8 cellular contexts compared by ENCODE assay signal in genomic region chr1:164588388-164589341, GRCh38. TPM values are rescaled to one million over a fixed set of nuclear protein-coding genes. Genes with fewer than 3 reads are reported as not detected.
DNase-seq lines count a peak whose midpoint lies in the region; ATAC-seq and TF ChIP-seq lines count a peak whose summit lies in the region.

No MANE protein-coding gene starts in this region.

- H3K4me1 Mint-ChIP-seq in WTC11: peaks cover 99% of the 10 kb centered on the region

- peak; percentile 66 for DNase-seq in WTC11 (ENCODE audit: low spot score)
- peak; percentile 85 to 95 (median 92) for DNase-seq in right cardiac atrium
- DNase-seq in sciatic nerve (ENCODE audit: low spot score): peak; percentile 86
- no peak for DNase-seq in SIG-M5 treated with dmso at 0.1 percent for 504 hours (lab: John Stamatoyannopoulos, UW; ENCODE audit: unreplicated experiment)
- DNase-seq in GOT3 (lab: John Stamatoyannopoulos, UW): no peak
- DNase-seq in Kasumi-1 (lab: John Stamatoyannopoulos, UW): no peak
- DNase-seq in NCI-H187 (lab: John Stamatoyannopoulos, UW): no peak

- H3K4me3 Mint-ChIP-seq in WTC11: peak overlapping the region; percentile 64

- peaks cover 3% of the 10 kb centered on the region; the same call in 1 of the 2 replicates for H3K36me3 Mint-ChIP-seq in WTC11

- intact Hi-C loops in right cardiac atrium (cut with DNase I): no loop called here
- intact Hi-C loops in sciatic nerve (cut with DNase I): no loop called here

- peak overlapping the region; percentile 99 for H3K27ac Mint-ChIP-seq in WTC11

- POLR2A ChIA-PET in WTC11 (lab: Charles Lee): interaction anchor here (0.5 to 1.7 kb wide), 3 partner anchors 13 to 104 kb away, joined by 4 to 7 read pairs (median 6); partner anchors contain the start of gene PBX1

- H3K9me3 ChIP-seq in ES-I3 (ENCODE audit: control insufficient read depth, insufficient read depth, low read length) (no peaks in the 10 kb centered on the region), right cardiac atrium (ENCODE audit: control insufficient read depth, low read length) (no peaks in the 10 kb centered on the region)

- no peaks in the 10 kb centered on the region for H3K9me3 Mint-ChIP-seq in WTC11

- H3K27me3 Mint-ChIP-seq in WTC11 (ENCODE audit: low read depth): no peaks in the 10 kb centered on the region

- CTCF ChIA-PET in WTC11 (lab: Charles Lee): interaction anchor here (0.6 to 1.8 kb wide), 4 partner anchors 10 to 148 kb away, joined by 3 to 12 read pairs (median 3); partner anchors contain the start of gene PBX1

- ATAC-seq in WTC11 (peak; percentile 51), right cardiac atrium (peak; percentile 76 to 87), sciatic nerve (peak; percentile 84)

- peaks cover 70% of the 10 kb centered on the region for H3K4me1 ChIP-seq in ES-I3 (ENCODE audit: insufficient read depth, low read length)
- H3K4me1 ChIP-seq in right cardiac atrium (ENCODE audit: control insufficient read depth, insufficient read depth, low read length): peaks cover 19% of the 10 kb centered on the region

- TF ChIP-seq CTCF in WTC11 (IDR thresholded peaks at IDR 0.05): no peak

- H3K27me3 ChIP-seq in right cardiac atrium (ENCODE audit: control insufficient read depth, insufficient read depth): no peaks in the 10 kb centered on the region

- H3K9ac ChIP-seq in ES-I3 (ENCODE audit: low read depth, low read length): peak overlapping the region; percentile 32; the same call in 1 of the 2 replicates

- no peaks in the 10 kb centered on the region for H3K36me3 ChIP-seq in ES-I3 (ENCODE audit: insufficient read depth, low read length)

- H3K27ac ChIP-seq in right cardiac atrium (ENCODE audit: low read length): peak overlapping the region; percentile 12

- H3K4me3 ChIP-seq in right cardiac atrium (ENCODE audit: low read length): peak overlapping the region; percentile 26

- WGBS in right cardiac atrium: 9% methylated on average over 19 of the region's 19 CpGs

TF ChIP-seq in WTC11, 78 proteins besides CTCF, POLR2A, EP300 and RAD21:
- TF ChIP-seq E2F5 (CRISPR knock-in tag; IDR thresholded peaks at IDR 0.05): no peak
- TF ChIP-seq FOXP1 (CRISPR knock-in tag; IDR thresholded peaks at IDR 0.05; ENCODE audit: borderline replicate concordance): no peak
- no peak for TF ChIP-seq SMAD3 (CRISPR knock-in tag; IDR thresholded peaks at IDR 0.05; ENCODE audit: borderline replicate concordance)
- TF ChIP-seq ATF3 (CRISPR knock-in tag; conservative IDR thresholded peaks at IDR 0.05): no peak
- no peak for TF ChIP-seq NR3C1 (CRISPR knock-in tag; conservative IDR thresholded peaks at IDR 0.05; ENCODE audit: low read depth)
- TF ChIP-seq ELF4 (CRISPR knock-in tag; IDR thresholded peaks at IDR 0.05; ENCODE audit: low read depth): no peak
- TF ChIP-seq MLX (CRISPR knock-in tag; IDR thresholded peaks at IDR 0.05): no peak
- TF ChIP-seq NR1H2 (CRISPR knock-in tag; IDR thresholded peaks at IDR 0.05): no peak

RNA-seq across cellular contexts. Expression of gene PBX1, which starts 29.7 kb away (rescaled TPM):
- total RNA-seq in WTC11 (2021): 97.7 to 102 TPM (median 102 TPM) in 3 replicates
- 10 to 100 TPM; 75.7 to 81.6 (median 77.8) TPM for total RNA-seq in right cardiac atrium
- 19.8 TPM for polyA plus RNA-seq in right cardiac atrium
- 72.9 TPM for total RNA-seq in sciatic nerve

Comparison
In these comparisons a context has a peak if more than half of its experiments do, and no peak if none do; other contexts are left out.
1. DNase-seq: peak in WTC11 (single experiment), right cardiac atrium (3 of 3) and sciatic nerve (single experiment); none in SIG-M5 treated with dmso at 0.1 percent for 504 hours (single experiment), GOT3 (single experiment), Kasumi-1 (0 of 2) and NCI-H187 (0 of 2).
2. Peak in every context shown above with its lines, with median percentiles within 50 percentile points of each other: ATAC-seq.